ENCODE assay signal across 1 cellular context in the genomic region with DNA sequence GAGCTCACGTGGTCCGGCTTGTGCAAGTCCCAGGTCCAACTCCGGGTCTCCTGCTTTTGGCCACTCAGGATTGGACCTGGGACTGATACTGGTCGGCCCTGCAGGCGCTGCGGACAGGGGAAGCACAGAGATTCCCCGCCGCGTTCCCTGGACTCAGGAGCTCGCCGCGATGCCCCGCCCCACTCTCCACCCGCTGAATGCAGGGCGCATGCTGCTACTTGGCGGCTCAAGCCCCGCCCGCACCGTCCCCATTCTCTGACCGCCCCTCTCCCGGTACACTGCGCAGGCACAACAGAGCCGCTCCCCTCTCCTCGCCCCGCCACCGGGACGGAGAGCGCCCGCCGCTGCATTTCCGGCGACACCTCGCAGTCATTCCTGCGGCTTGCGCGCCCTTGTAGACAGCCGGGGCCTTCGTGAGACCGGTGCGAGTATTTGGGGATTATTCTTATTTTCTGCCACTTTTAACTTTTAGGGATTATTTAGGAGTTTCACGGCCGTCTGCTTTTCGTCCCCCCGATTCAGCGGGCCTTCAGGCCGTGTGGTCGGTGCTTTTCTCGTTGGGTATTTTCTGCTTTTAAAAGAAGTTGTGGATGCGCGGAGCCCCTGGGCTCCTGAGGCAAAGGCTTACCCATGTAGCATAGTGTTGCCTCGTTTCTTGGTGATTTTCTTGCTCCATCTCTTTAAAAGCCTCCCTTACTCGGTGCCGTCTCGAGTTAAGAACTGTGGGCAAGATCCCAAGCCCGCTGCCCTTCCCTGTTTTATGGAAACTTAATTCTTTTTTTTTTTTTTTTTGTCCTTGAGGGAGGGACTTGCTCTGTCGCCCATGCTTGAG.
A peak's percentile ranks its signal among the peaks of the same experiment; 100 is the strongest.
TF ChIP-seq lines count a peak whose summit lies in the region.

A gene (plus strand): TSS at position 251 of the 832 bp plus-strand sequence. CDS start 1,544 bp downstream, outside the sequence.

TF ChIP-seq in K562, 482 proteins besides CTCF, POLR2A, EP300 and RAD21 (continued from another document and continues in another):
- TF ChIP-seq NFRKB (IDR thresholded peaks at IDR 0.05; ENCODE audit: low read depth) (peak; percentile 37), BACH1 (tag; IDR thresholded peaks at IDR 0.05) (no peak), ZNF444 (CRISPR knock-in tag; IDR thresholded peaks at IDR 0.05) (no peak), HIVEP1 (CRISPR knock-in tag; IDR thresholded peaks at IDR 0.05) (no peak), SRSF7 (optimal IDR thresholded peaks at IDR 0.05; ENCODE audit: low read depth, low read length) (no peak)
- TF ChIP-seq, protein P1, sequence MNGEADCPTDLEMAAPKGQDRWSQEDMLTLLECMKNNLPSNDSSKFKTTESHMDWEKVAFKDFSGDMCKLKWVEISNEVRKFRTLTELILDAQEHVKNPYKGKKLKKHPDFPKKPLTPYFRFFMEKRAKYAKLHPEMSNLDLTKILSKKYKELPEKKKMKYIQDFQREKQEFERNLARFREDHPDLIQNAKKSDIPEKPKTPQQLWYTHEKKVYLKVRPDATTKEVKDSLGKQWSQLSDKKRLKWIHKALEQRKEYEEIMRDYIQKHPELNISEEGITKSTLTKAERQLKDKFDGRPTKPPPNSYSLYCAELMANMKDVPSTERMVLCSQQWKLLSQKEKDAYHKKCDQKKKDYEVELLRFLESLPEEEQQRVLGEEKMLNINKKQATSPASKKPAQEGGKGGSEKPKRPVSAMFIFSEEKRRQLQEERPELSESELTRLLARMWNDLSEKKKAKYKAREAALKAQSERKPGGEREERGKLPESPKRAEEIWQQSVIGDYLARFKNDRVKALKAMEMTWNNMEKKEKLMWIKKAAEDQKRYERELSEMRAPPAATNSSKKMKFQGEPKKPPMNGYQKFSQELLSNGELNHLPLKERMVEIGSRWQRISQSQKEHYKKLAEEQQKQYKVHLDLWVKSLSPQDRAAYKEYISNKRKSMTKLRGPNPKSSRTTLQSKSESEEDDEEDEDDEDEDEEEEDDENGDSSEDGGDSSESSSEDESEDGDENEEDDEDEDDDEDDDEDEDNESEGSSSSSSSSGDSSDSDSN (IDR thresholded peaks at IDR 0.05; ENCODE audit: borderline replicate concordance in 1 of 2, low read depth in 2 of 2, low read length in 2 of 2), result peak; percentile 81 to 94; a peak in 3 of 4 replicates
- TF ChIP-seq, protein P2, sequence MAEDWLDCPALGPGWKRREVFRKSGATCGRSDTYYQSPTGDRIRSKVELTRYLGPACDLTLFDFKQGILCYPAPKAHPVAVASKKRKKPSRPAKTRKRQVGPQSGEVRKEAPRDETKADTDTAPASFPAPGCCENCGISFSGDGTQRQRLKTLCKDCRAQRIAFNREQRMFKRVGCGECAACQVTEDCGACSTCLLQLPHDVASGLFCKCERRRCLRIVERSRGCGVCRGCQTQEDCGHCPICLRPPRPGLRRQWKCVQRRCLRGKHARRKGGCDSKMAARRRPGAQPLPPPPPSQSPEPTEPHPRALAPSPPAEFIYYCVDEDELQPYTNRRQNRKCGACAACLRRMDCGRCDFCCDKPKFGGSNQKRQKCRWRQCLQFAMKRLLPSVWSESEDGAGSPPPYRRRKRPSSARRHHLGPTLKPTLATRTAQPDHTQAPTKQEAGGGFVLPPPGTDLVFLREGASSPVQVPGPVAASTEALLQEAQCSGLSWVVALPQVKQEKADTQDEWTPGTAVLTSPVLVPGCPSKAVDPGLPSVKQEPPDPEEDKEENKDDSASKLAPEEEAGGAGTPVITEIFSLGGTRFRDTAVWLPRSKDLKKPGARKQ (CRISPR knock-in tag; IDR thresholded peaks at IDR 0.05), result no peak
- TF ChIP-seq, protein P3, sequence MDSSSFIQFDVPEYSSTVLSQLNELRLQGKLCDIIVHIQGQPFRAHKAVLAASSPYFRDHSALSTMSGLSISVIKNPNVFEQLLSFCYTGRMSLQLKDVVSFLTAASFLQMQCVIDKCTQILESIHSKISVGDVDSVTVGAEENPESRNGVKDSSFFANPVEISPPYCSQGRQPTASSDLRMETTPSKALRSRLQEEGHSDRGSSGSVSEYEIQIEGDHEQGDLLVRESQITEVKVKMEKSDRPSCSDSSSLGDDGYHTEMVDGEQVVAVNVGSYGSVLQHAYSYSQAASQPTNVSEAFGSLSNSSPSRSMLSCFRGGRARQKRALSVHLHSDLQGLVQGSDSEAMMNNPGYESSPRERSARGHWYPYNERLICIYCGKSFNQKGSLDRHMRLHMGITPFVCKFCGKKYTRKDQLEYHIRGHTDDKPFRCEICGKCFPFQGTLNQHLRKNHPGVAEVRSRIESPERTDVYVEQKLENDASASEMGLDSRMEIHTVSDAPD (CRISPR knock-in tag; IDR thresholded peaks at IDR 0.05), result no peak
- TF ChIP-seq, protein P4, sequence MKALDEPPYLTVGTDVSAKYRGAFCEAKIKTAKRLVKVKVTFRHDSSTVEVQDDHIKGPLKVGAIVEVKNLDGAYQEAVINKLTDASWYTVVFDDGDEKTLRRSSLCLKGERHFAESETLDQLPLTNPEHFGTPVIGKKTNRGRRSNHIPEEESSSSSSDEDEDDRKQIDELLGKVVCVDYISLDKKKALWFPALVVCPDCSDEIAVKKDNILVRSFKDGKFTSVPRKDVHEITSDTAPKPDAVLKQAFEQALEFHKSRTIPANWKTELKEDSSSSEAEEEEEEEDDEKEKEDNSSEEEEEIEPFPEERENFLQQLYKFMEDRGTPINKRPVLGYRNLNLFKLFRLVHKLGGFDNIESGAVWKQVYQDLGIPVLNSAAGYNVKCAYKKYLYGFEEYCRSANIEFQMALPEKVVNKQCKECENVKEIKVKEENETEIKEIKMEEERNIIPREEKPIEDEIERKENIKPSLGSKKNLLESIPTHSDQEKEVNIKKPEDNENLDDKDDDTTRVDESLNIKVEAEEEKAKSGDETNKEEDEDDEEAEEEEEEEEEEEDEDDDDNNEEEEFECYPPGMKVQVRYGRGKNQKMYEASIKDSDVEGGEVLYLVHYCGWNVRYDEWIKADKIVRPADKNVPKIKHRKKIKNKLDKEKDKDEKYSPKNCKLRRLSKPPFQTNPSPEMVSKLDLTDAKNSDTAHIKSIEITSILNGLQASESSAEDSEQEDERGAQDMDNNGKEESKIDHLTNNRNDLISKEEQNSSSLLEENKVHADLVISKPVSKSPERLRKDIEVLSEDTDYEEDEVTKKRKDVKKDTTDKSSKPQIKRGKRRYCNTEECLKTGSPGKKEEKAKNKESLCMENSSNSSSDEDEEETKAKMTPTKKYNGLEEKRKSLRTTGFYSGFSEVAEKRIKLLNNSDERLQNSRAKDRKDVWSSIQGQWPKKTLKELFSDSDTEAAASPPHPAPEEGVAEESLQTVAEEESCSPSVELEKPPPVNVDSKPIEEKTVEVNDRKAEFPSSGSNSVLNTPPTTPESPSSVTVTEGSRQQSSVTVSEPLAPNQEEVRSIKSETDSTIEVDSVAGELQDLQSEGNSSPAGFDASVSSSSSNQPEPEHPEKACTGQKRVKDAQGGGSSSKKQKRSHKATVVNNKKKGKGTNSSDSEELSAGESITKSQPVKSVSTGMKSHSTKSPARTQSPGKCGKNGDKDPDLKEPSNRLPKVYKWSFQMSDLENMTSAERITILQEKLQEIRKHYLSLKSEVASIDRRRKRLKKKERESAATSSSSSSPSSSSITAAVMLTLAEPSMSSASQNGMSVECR (CRISPR knock-in tag; IDR thresholded peaks at IDR 0.05), result peak; percentile 87
- TF ChIP-seq, protein P5, sequence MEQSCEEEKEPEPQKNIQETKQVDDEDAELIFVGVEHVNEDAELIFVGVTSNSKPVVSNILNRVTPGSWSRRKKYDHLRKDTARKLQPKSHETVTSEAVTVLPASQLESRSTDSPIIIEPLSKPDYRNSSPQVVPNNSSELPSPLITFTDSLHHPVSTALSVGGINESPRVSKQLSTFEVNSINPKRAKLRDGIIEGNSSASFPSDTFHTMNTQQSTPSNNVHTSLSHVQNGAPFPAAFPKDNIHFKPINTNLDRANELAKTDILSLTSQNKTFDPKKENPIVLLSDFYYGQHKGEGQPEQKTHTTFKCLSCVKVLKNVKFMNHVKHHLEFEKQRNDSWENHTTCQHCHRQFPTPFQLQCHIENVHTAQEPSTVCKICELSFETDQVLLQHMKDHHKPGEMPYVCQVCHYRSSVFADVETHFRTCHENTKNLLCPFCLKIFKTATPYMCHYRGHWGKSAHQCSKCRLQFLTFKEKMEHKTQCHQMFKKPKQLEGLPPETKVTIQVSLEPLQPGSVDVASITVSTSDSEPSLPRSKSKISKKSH (CRISPR knock-in tag; IDR thresholded peaks at IDR 0.05), result no peak
- TF ChIP-seq, protein P6, sequence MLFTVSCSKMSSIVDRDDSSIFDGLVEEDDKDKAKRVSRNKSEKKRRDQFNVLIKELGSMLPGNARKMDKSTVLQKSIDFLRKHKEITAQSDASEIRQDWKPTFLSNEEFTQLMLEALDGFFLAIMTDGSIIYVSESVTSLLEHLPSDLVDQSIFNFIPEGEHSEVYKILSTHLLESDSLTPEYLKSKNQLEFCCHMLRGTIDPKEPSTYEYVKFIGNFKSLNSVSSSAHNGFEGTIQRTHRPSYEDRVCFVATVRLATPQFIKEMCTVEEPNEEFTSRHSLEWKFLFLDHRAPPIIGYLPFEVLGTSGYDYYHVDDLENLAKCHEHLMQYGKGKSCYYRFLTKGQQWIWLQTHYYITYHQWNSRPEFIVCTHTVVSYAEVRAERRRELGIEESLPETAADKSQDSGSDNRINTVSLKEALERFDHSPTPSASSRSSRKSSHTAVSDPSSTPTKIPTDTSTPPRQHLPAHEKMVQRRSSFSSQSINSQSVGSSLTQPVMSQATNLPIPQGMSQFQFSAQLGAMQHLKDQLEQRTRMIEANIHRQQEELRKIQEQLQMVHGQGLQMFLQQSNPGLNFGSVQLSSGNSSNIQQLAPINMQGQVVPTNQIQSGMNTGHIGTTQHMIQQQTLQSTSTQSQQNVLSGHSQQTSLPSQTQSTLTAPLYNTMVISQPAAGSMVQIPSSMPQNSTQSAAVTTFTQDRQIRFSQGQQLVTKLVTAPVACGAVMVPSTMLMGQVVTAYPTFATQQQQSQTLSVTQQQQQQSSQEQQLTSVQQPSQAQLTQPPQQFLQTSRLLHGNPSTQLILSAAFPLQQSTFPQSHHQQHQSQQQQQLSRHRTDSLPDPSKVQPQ (CRISPR knock-in tag; IDR thresholded peaks at IDR 0.05; ENCODE audit: borderline replicate concordance), result no peak
- TF ChIP-seq, protein P7, sequence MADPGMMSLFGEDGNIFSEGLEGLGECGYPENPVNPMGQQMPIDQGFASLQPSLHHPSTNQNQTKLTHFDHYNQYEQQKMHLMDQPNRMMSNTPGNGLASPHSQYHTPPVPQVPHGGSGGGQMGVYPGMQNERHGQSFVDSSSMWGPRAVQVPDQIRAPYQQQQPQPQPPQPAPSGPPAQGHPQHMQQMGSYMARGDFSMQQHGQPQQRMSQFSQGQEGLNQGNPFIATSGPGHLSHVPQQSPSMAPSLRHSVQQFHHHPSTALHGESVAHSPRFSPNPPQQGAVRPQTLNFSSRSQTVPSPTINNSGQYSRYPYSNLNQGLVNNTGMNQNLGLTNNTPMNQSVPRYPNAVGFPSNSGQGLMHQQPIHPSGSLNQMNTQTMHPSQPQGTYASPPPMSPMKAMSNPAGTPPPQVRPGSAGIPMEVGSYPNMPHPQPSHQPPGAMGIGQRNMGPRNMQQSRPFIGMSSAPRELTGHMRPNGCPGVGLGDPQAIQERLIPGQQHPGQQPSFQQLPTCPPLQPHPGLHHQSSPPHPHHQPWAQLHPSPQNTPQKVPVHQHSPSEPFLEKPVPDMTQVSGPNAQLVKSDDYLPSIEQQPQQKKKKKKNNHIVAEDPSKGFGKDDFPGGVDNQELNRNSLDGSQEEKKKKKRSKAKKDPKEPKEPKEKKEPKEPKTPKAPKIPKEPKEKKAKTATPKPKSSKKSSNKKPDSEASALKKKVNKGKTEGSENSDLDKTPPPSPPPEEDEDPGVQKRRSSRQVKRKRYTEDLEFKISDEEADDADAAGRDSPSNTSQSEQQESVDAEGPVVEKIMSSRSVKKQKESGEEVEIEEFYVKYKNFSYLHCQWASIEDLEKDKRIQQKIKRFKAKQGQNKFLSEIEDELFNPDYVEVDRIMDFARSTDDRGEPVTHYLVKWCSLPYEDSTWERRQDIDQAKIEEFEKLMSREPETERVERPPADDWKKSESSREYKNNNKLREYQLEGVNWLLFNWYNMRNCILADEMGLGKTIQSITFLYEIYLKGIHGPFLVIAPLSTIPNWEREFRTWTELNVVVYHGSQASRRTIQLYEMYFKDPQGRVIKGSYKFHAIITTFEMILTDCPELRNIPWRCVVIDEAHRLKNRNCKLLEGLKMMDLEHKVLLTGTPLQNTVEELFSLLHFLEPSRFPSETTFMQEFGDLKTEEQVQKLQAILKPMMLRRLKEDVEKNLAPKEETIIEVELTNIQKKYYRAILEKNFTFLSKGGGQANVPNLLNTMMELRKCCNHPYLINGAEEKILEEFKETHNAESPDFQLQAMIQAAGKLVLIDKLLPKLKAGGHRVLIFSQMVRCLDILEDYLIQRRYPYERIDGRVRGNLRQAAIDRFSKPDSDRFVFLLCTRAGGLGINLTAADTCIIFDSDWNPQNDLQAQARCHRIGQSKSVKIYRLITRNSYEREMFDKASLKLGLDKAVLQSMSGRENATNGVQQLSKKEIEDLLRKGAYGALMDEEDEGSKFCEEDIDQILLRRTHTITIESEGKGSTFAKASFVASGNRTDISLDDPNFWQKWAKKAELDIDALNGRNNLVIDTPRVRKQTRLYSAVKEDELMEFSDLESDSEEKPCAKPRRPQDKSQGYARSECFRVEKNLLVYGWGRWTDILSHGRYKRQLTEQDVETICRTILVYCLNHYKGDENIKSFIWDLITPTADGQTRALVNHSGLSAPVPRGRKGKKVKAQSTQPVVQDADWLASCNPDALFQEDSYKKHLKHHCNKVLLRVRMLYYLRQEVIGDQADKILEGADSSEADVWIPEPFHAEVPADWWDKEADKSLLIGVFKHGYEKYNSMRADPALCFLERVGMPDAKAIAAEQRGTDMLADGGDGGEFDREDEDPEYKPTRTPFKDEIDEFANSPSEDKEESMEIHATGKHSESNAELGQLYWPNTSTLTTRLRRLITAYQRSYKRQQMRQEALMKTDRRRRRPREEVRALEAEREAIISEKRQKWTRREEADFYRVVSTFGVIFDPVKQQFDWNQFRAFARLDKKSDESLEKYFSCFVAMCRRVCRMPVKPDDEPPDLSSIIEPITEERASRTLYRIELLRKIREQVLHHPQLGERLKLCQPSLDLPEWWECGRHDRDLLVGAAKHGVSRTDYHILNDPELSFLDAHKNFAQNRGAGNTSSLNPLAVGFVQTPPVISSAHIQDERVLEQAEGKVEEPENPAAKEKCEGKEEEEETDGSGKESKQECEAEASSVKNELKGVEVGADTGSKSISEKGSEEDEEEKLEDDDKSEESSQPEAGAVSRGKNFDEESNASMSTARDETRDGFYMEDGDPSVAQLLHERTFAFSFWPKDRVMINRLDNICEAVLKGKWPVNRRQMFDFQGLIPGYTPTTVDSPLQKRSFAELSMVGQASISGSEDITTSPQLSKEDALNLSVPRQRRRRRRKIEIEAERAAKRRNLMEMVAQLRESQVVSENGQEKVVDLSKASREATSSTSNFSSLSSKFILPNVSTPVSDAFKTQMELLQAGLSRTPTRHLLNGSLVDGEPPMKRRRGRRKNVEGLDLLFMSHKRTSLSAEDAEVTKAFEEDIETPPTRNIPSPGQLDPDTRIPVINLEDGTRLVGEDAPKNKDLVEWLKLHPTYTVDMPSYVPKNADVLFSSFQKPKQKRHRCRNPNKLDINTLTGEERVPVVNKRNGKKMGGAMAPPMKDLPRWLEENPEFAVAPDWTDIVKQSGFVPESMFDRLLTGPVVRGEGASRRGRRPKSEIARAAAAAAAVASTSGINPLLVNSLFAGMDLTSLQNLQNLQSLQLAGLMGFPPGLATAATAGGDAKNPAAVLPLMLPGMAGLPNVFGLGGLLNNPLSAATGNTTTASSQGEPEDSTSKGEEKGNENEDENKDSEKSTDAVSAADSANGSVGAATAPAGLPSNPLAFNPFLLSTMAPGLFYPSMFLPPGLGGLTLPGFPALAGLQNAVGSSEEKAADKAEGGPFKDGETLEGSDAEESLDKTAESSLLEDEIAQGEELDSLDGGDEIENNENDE (IDR thresholded peaks at IDR 0.05; ENCODE audit: low read depth, low read length), result no peak
